Comparison of ENCODE assay signal across 8 cellular contexts in genomic region chr1:121519756-121520286, GRCh38.
A peak's percentile ranks its signal among the peaks of the same experiment; 100 is the strongest.
DNase-seq lines count a peak whose midpoint lies in the region; ATAC-seq and TF ChIP-seq lines count a peak whose summit lies in the region.
"Not testable (repeated sequence)": the region's sequence is repeated elsewhere in the genome, so short reads cannot be mapped to it uniquely, and the experiment has no call there.

No MANE protein-coding gene starts in this region.

- TF ChIP-seq CTCF in CD14-positive monocyte (IDR thresholded peaks at IDR 0.05); WTC11 (IDR thresholded peaks at IDR 0.05); endodermal cell (conservative IDR thresholded peaks at IDR 0.05); nephron (IDR thresholded peaks at IDR 0.05; ENCODE audit: unreplicated experiment in 3 of 3): not testable (repeated sequence)

- ATAC-seq in WTC11; activated naive CD8-positive, alpha-beta T cell treated with anti-CD3 and anti-CD28 coated beads, Interleukin-2, amount 50 U/mL, for 24 hours; stimulated activated memory B cell treated with anti-CD40 and anti-IgM and Interleukin-4, amounts not matched to agents 10 μg/mL and 1 μg/mL and 100 μg/mL, for 72 hours: not testable (repeated sequence)

- not testable (repeated sequence) for H3K36me3 ChIP-seq in Karpas-422 (ENCODE audit: insufficient read depth, low read length); endodermal cell (ENCODE audit: control insufficient read depth, insufficient read depth, low read length)

- not testable (repeated sequence) for H3K9me3 ChIP-seq in Karpas-422 (ENCODE audit: low read length); endodermal cell (ENCODE audit: control insufficient read depth, low read length); iPS-18c (ENCODE audit: control insufficient read depth, insufficient read depth, low read length)

- H3K27me3 Mint-ChIP-seq in CD14-positive monocyte (ENCODE audit: low read depth in 3 of 3); activated naive CD8-positive, alpha-beta T cell treated with anti-CD3 and anti-CD28 coated beads, Interleukin-2, amount 50 U/mL, for 24 hours; stimulated activated memory B cell treated with anti-CD40 and anti-IgM and Interleukin-4, amounts not matched to agents 10 μg/mL and 1 μg/mL and 100 μg/mL, for 72 hours: not testable (repeated sequence)
- H3K27me3 Mint-ChIP-seq in WTC11 (ENCODE audit: low read depth) = peaks cover 15% of the 10 kb centered on the region
- peaks cover 18% of the 10 kb centered on the region for H3K27me3 Mint-ChIP-seq in endodermal cell (ENCODE audit: insufficient read depth)
- H3K27me3 Mint-ChIP-seq in nephron (ENCODE audit: low read depth) = peaks cover 37% of the 10 kb centered on the region

- peak overlapping the region; percentile 89 to 93 for H3K4me3 Mint-ChIP-seq in CD14-positive monocyte
- peak overlapping the region; percentile 78 for H3K4me3 Mint-ChIP-seq in WTC11
- H3K4me3 Mint-ChIP-seq in activated naive CD8-positive, alpha-beta T cell treated with anti-CD3 and anti-CD28 coated beads, Interleukin-2, amount 50 U/mL, for 24 hours = peak overlapping the region; percentile 87
- H3K4me3 Mint-ChIP-seq in endodermal cell = peak overlapping the region; percentile 73
- H3K4me3 Mint-ChIP-seq in nephron = peak overlapping the region; percentile 83 to 89 (median 86)
- peak overlapping the region; percentile 94 for H3K4me3 Mint-ChIP-seq in stimulated activated memory B cell treated with anti-CD40 and anti-IgM and Interleukin-4, amounts not matched to agents 10 μg/mL and 1 μg/mL and 100 μg/mL, for 72 hours

- intact Hi-C loops in CD14-positive monocyte (cut with micrococcal nuclease) = loop anchor here (5.0 to 10.0 kb wide), 2 partner anchors 58 to 65 kb away; no protein-coding TSS in a partner anchor

- not testable (repeated sequence) for H3K79me2 ChIP-seq in Karpas-422 (ENCODE audit: low read length)

- H2AFZ ChIP-seq in Karpas-422 (ENCODE audit: low read length) = not testable (repeated sequence)

- POLR2A ChIA-PET in WTC11 (lab: Charles Lee) = interaction anchor here (0.8 to 1.8 kb wide), 4 partner anchors 19 to 565 kb away, joined by 3 to 7 read pairs (median 3); no protein-coding TSS in a partner anchor

- H3K36me3 Mint-ChIP-seq in CD14-positive monocyte; WTC11; activated naive CD8-positive, alpha-beta T cell treated with anti-CD3 and anti-CD28 coated beads, Interleukin-2, amount 50 U/mL, for 24 hours (ENCODE audit: low read depth); endodermal cell (ENCODE audit: low read depth); nephron (ENCODE audit: low read depth); stimulated activated memory B cell treated with anti-CD40 and anti-IgM and Interleukin-4, amounts not matched to agents 10 μg/mL and 1 μg/mL and 100 μg/mL, for 72 hours: not testable (repeated sequence)

- H4K20me1 ChIP-seq in Karpas-422 (ENCODE audit: insufficient read depth, low read depth, low read length) = not testable (repeated sequence)

- not testable (repeated sequence) for H3K9me2 ChIP-seq in Karpas-422 (replicated peaks; ENCODE audit: insufficient read depth, low read length)

- peak overlapping the region; percentile 85 for H3K4me3 ChIP-seq in Karpas-422 (ENCODE audit: low read length)
- peak overlapping the region; percentile 81 for H3K4me3 ChIP-seq in endodermal cell (ENCODE audit: low read length)
- H3K4me3 ChIP-seq in iPS-18c (ENCODE audit: insufficient read depth, low read depth, low read length) = peak overlapping the region; percentile 63

- peaks cover 60% of the 10 kb centered on the region for H3K4me1 ChIP-seq in Karpas-422 (ENCODE audit: low read length)
- not testable (repeated sequence) for H3K4me1 ChIP-seq in endodermal cell (ENCODE audit: control insufficient read depth, insufficient read depth, low read length)

- H3K9me3 Mint-ChIP-seq in CD14-positive monocyte; WTC11; activated naive CD8-positive, alpha-beta T cell treated with anti-CD3 and anti-CD28 coated beads, Interleukin-2, amount 50 U/mL, for 24 hours; endodermal cell; nephron; stimulated activated memory B cell treated with anti-CD40 and anti-IgM and Interleukin-4, amounts not matched to agents 10 μg/mL and 1 μg/mL and 100 μg/mL, for 72 hours: not testable (repeated sequence)

- peak overlapping the region; percentile 100 for H3K27ac ChIP-seq in Karpas-422 (ENCODE audit: low read length)
- H3K27ac ChIP-seq in endodermal cell (ENCODE audit: low read depth, low read length) = not testable (repeated sequence)

- peak overlapping the region; percentile 97 for H3K9ac ChIP-seq in Karpas-422 (ENCODE audit: low read length)
- peak overlapping the region; percentile 33 for H3K9ac ChIP-seq in endodermal cell (ENCODE audit: extremely low read depth, low read length, poor library complexity, severe bottlenecking)

- H3K4me1 Mint-ChIP-seq in CD14-positive monocyte = peaks cover 45% of the 10 kb centered on the region
- peaks cover 22% of the 10 kb centered on the region for H3K4me1 Mint-ChIP-seq in WTC11
- peaks cover 52% of the 10 kb centered on the region for H3K4me1 Mint-ChIP-seq in activated naive CD8-positive, alpha-beta T cell treated with anti-CD3 and anti-CD28 coated beads, Interleukin-2, amount 50 U/mL, for 24 hours
- peaks cover 23% of the 10 kb centered on the region for H3K4me1 Mint-ChIP-seq in endodermal cell
- H3K4me1 Mint-ChIP-seq in nephron = peaks cover 12% of the 10 kb centered on the region
- H3K4me1 Mint-ChIP-seq in stimulated activated memory B cell treated with anti-CD40 and anti-IgM and Interleukin-4, amounts not matched to agents 10 μg/mL and 1 μg/mL and 100 μg/mL, for 72 hours = peaks cover 34% of the 10 kb centered on the region

- not testable (repeated sequence) for H3K27me3 ChIP-seq in Karpas-422 (ENCODE audit: low read length); endodermal cell (ENCODE audit: control insufficient read depth, insufficient read depth, low read length, poor library complexity, severe bottlenecking)

- not testable (repeated sequence) for DNase-seq in CD14-positive monocyte (ENCODE audit: low spot score); Karpas-422; activated naive CD8-positive, alpha-beta T cell treated with anti-CD3 and anti-CD28 coated beads, Interleukin-2, amount 50 U/mL, for 24 hours; endodermal cell
- peak; percentile 21 for DNase-seq in WTC11 (ENCODE audit: low spot score)

- peak overlapping the region; percentile 98 for H3K4me2 ChIP-seq in Karpas-422 (ENCODE audit: low read depth, low read length, poor library complexity, severe bottlenecking)

- H3K27ac Mint-ChIP-seq in CD14-positive monocyte (peak overlapping the region in 3 of 7 donors; percentile 28 to 88 (median 60)), WTC11 (peak overlapping the region; percentile 80; the same call in 1 of the 2 replicates), endodermal cell (peak overlapping the region; percentile 91), nephron (peak overlapping the region in 1 of 3 experiments; percentile 59)
- H3K27ac Mint-ChIP-seq in activated naive CD8-positive, alpha-beta T cell treated with anti-CD3 and anti-CD28 coated beads, Interleukin-2, amount 50 U/mL, for 24 hours = peak overlapping the region; percentile 92
- peak overlapping the region; percentile 86 for H3K27ac Mint-ChIP-seq in stimulated activated memory B cell treated with anti-CD40 and anti-IgM and Interleukin-4, amounts not matched to agents 10 μg/mL and 1 μg/mL and 100 μg/mL, for 72 hours

- WGBS in endodermal cell (ENCODE audit: insufficient coverage in 1 of 2, insufficient read length in 1 of 2), 2 experiments = 75 to 88% methylated on average over 14 to 19 of the region's 19 CpGs

- CTCF ChIA-PET in WTC11 (lab: Charles Lee) = interaction anchor here (1.3 kb wide), 1 partner anchor 19 kb away, joined by 3 read pairs; no protein-coding TSS in a partner anchor
